ENCODE assay signal across 19 cellular contexts in the genomic region with DNA sequence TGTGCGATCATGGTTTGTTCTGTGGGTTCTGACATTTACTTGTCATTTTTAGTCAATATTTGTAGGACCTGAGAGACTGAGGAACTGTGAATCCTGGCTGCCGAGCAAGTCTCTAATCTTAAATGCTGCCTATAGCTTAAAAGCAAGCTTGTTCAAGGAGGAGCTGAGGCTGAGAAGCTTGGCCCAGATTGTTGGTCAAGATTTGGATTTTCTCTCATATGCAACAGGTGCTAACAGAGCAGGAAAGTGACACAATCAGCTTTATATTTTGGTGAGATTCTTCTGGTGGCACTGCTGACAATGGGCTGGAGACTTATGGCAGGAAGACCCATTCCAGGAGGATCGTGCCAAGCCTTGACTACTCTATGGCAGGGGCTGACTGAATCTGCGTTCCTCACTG.
DNase-seq lines count a peak whose midpoint lies in the region; ATAC-seq and TF ChIP-seq lines count a peak whose summit lies in the region.
"Had no signal": no experiment of that assay in that cellular context is flagged by ENCODE, and none has a peak within 500 bp of the region (broad histone marks: within the 10 kb centered on the region; RNA-seq: fewer than 3 reads in every experiment).

No MANE protein-coding gene starts in this region.

- H3K27me3 Mint-ChIP-seq in natural killer cell treated with Interleukin-12 subunit alpha and Interleukin-12 subunit beta and Interleukin-15 and Interleukin-18, amount 100 ng/mL, for 72 hours, result no peaks in the 10 kb centered on the region
- H3K27me3 Mint-ChIP-seq in natural killer cell (ENCODE audit: low read depth in 2 of 2) (no peaks in the 10 kb centered on the region), WTC11 (ENCODE audit: low read depth) (no peaks in the 10 kb centered on the region)
- H3K27me3 Mint-ChIP-seq: stimulated activated naive CD8-positive, alpha-beta T cell treated with anti-CD3 and anti-CD28 coated beads, Interleukin-15, Interleukin-2, amounts not matched to agents 100 ng/mL and 50 ng/mL, for 24 hours had no signal

- DNase-seq in natural killer cell treated with Interleukin-12 subunit alpha and Interleukin-12 subunit beta and Interleukin-15 and Interleukin-18, amount 100 ng/mL, for 72 hours (ENCODE audit: low spot score), result no peak
- no peak for DNase-seq in natural killer cell
- no peak for DNase-seq in WTC11 (ENCODE audit: low spot score)
- DNase-seq in lower lobe of right lung, result no peak
- DNase-seq in midbrain (lab: John Stamatoyannopoulos, UW), result no peak
- no peak for DNase-seq in KG1 (lab: John Stamatoyannopoulos, UW)
- no peak for DNase-seq in CD1c-positive myeloid dendritic cell (ENCODE audit: extremely low spot score)
- DNase-seq: activated naive CD4-positive, alpha-beta T cell treated with anti-CD3 and anti-CD28 coated beads for 36 hours; COR-L47; foreskin melanocyte; left cardiac atrium; MV-4-11; NCI-H187 treated with DMSO at 0.1 percent for 48 hours; NCI-H345; SHP77; upper lobe of left lung had no signal

- no peak for ATAC-seq in natural killer cell treated with Interleukin-12 subunit alpha and Interleukin-12 subunit beta and Interleukin-15 and Interleukin-18, amount 100 ng/mL, for 72 hours
- ATAC-seq in natural killer cell (no peak), WTC11 (no peak), lower lobe of right lung (no peak)

- no peaks in the 10 kb centered on the region for H3K27me3 ChIP-seq in lower lobe of right lung (ENCODE audit: low read depth)
- H3K27me3 ChIP-seq: body of pancreas, upper lobe of left lung had no signal

- CTCF ChIA-PET in WTC11 (lab: Charles Lee), result interaction anchor here (1.9 kb wide), 1 partner anchor 44 kb away, joined by 7 read pairs; no protein-coding TSS in a partner anchor

- H3K4me3 ChIP-seq in lower lobe of right lung, result no peak overlapping the region
- H3K4me3 ChIP-seq: body of pancreas had no signal

- H3K9me3 Mint-ChIP-seq in natural killer cell treated with Interleukin-12 subunit alpha and Interleukin-12 subunit beta and Interleukin-15 and Interleukin-18, amount 100 ng/mL, for 72 hours, result no peaks in the 10 kb centered on the region
- H3K9me3 Mint-ChIP-seq in natural killer cell (no peaks in the 10 kb centered on the region), WTC11 (no peaks in the 10 kb centered on the region)
- H3K9me3 Mint-ChIP-seq: activated naive CD4-positive, alpha-beta T cell treated with anti-CD3 and anti-CD28 coated beads for 36 hours; stimulated activated naive CD8-positive, alpha-beta T cell treated with anti-CD3 and anti-CD28 coated beads, Interleukin-15, Interleukin-2, amounts not matched to agents 100 ng/mL and 50 ng/mL, for 24 hours had no signal

- H3K4me1 ChIP-seq in lower lobe of right lung, result peaks cover 11% of the 10 kb centered on the region

- intact Hi-C loops in natural killer cell (cut with micrococcal nuclease), result no loop called here
- intact Hi-C loops in lower lobe of right lung (cut with DNase I), result no loop called here

- H3K27ac Mint-ChIP-seq in natural killer cell treated with Interleukin-12 subunit alpha and Interleukin-12 subunit beta and Interleukin-15 and Interleukin-18, amount 100 ng/mL, for 72 hours, result peak overlapping the region; percentile 42 to 61
- H3K27ac Mint-ChIP-seq in natural killer cell (no peak overlapping the region), WTC11 (no peak overlapping the region)
- H3K27ac Mint-ChIP-seq: activated naive CD4-positive, alpha-beta T cell treated with anti-CD3 and anti-CD28 coated beads for 36 hours had no signal

- H3K9me3 ChIP-seq in lower lobe of right lung, result no peaks in the 10 kb centered on the region
- H3K9me3 ChIP-seq: body of pancreas, upper lobe of left lung had no signal

- no peak for TF ChIP-seq CTCF in natural killer cell (IDR thresholded peaks at IDR 0.05)
- no peak for TF ChIP-seq CTCF in WTC11 (IDR thresholded peaks at IDR 0.05)
- no peak for TF ChIP-seq CTCF in lower lobe of right lung (IDR thresholded peaks at IDR 0.05)

- POLR2A ChIA-PET in WTC11 (lab: Charles Lee), result interaction anchor here (1.1 kb wide), 1 partner anchor 15 kb away, joined by 3 read pairs; no protein-coding TSS in a partner anchor

- H3K27ac ChIP-seq in lower lobe of right lung, result peak overlapping the region; percentile 34
- H3K27ac ChIP-seq: HL-60 had no signal

- peak overlapping the region; percentile 86 for H3K4me3 Mint-ChIP-seq in natural killer cell treated with Interleukin-12 subunit alpha and Interleukin-12 subunit beta and Interleukin-15 and Interleukin-18, amount 100 ng/mL, for 72 hours
- H3K4me3 Mint-ChIP-seq in natural killer cell (no peak overlapping the region), WTC11 (no peak overlapping the region)
- H3K4me3 Mint-ChIP-seq: activated naive CD4-positive, alpha-beta T cell treated with anti-CD3 and anti-CD28 coated beads for 36 hours had no signal

- peaks cover 7 to 15% of the 10 kb centered on the region in 2 donors for H3K4me1 Mint-ChIP-seq in natural killer cell treated with Interleukin-12 subunit alpha and Interleukin-12 subunit beta and Interleukin-15 and Interleukin-18, amount 100 ng/mL, for 72 hours (ENCODE audit: low read depth in 2 of 2)
- H3K4me1 Mint-ChIP-seq in natural killer cell (peaks cover 8 to 13% of the 10 kb centered on the region in 2 donors), WTC11 (peaks cover 72% of the 10 kb centered on the region)

- H3K36me3 ChIP-seq in lower lobe of right lung, result no peaks in the 10 kb centered on the region
- H3K36me3 ChIP-seq: upper lobe of left lung had no signal

- no peaks in the 10 kb centered on the region for H3K36me3 Mint-ChIP-seq in natural killer cell treated with Interleukin-12 subunit alpha and Interleukin-12 subunit beta and Interleukin-15 and Interleukin-18, amount 100 ng/mL, for 72 hours
- H3K36me3 Mint-ChIP-seq in natural killer cell (no peaks in the 10 kb centered on the region), WTC11 (no peaks in the 10 kb centered on the region)

TF ChIP-seq in WTC11, 78 proteins besides CTCF, POLR2A, EP300 and RAD21:
- TF ChIP-seq ZNF317 (CRISPR knock-in tag; IDR thresholded peaks at IDR 0.05; ENCODE audit: borderline replicate concordance, low read depth) (0 out of 2 replicates have a peak, but pooled peaks have one; percentile 28), RELA (CRISPR knock-in tag; IDR thresholded peaks at IDR 0.05; ENCODE audit: borderline replicate concordance) (no peak), GRHL2 (CRISPR knock-in tag; IDR thresholded peaks at IDR 0.05; ENCODE audit: insufficient replicate concordance, severe bottlenecking) (no peak)

Comparison
In these comparisons a context has a peak if more than half of its experiments do, and no peak if none do; other contexts are left out.
1. H3K27ac Mint-ChIP-seq: peak in natural killer cell treated with Interleukin-12 subunit alpha and Interleukin-12 subunit beta and Interleukin-15 and Interleukin-18, amount 100 ng/mL, for 72 hours (2 of 2); none in natural killer cell (0 of 2) and WTC11 (single experiment).